9 cellular contexts compared by ENCODE assay signal in genomic region chr7:91945476-91945875, GRCh38. TPM values are rescaled to one million over a fixed set of nuclear protein-coding genes. Genes with fewer than 3 reads are reported as not detected.
DNase-seq lines count a peak whose midpoint lies in the region; ATAC-seq and TF ChIP-seq lines count a peak whose summit lies in the region.
"Had no signal": no experiment of that assay in that cellular context is flagged by ENCODE, and none has a peak within 500 bp of the region (broad histone marks: within the 10 kb centered on the region; RNA-seq: fewer than 3 reads in every experiment).

No MANE protein-coding gene starts in this region.

- peak; percentile 55 for DNase-seq in ELR (ENCODE audit: low read depth)
- peak in 1 of 2 experiments; percentile 64 for DNase-seq in PC-9
- peak; percentile 91 for DNase-seq in fibroblast of gingiva (ENCODE audit: low read depth)
- no peak for DNase-seq in activated T-cell treated with anti-CD3 and anti-CD28 coated beads, Interleukin-2, amount 50 U/mL, for 48 hours
- no peak for DNase-seq in activated CD8-positive, alpha-beta memory T cell treated with anti-CD3 and anti-CD28 coated beads, Interleukin-2, amount 50 U/mL, for 4 hours
- DNase-seq: amygdala had no signal

- ATAC-seq in HG02981 (IDR thresholded peaks at IDR 0.05; ENCODE audit: unreplicated experiment) (no peak), esophagus mucosa (no peak)

- no peaks in the 10 kb centered on the region for H3K9me3 ChIP-seq in PC-9 (ENCODE audit: insufficient read depth, low read depth)
- H3K9me3 ChIP-seq in skeletal muscle satellite cell (replicated peaks; ENCODE audit: low read length) = no peaks in the 10 kb centered on the region

- no peaks in the 10 kb centered on the region for H3K9me2 ChIP-seq in PC-9 (ENCODE audit: insufficient read depth)

- BruUV-seq in PC-9 (replicated peaks; lab: Mats Ljungman, UMichigan) = no TSS peak

- peaks cover 22% of the 10 kb centered on the region for H3K4me1 ChIP-seq in PC-9 (replicated peaks; ENCODE audit: insufficient read depth)
- peaks cover 7% of the 10 kb centered on the region for H3K4me1 ChIP-seq in skeletal muscle satellite cell (ENCODE audit: control insufficient read depth, insufficient read depth, low read length)

- POLR2A ChIA-PET in PC-9 (lab: Charles Lee; ENCODE audit: unreplicated experiment) = no interaction called here

- 0 out of 2 replicates have a peak, but pooled peaks cover 8% of the 10 kb centered on the region for H4K20me1 ChIP-seq in PC-9 (ENCODE audit: insufficient read depth)

- peaks cover 79% of the 10 kb centered on the region for H3K79me2 ChIP-seq in PC-9 (ENCODE audit: low read depth)

- H2AFZ ChIP-seq in PC-9 = no peak overlapping the region

- TF ChIP-seq CTCF in PC-9 (conservative IDR thresholded peaks at IDR 0.05) = no peak; the same call in 1 of the 2 replicates

- no peak overlapping the region for H3K9ac ChIP-seq in skeletal muscle satellite cell (ENCODE audit: low read depth, low read length)

- H3K4me2 ChIP-seq in PC-9 (0 out of 2 replicates have a peak overlapping the region, but pooled peaks have one; percentile 1), skeletal muscle satellite cell (ENCODE audit: low read length) (peak overlapping the region; percentile 5)

- H3K27ac ChIP-seq in PC-9 = no peak overlapping the region

- intact Hi-C loops in PC-9 (cut with micrococcal nuclease; ENCODE audit: unreplicated experiment) = no loop called here

- H3K27me3 ChIP-seq in PC-9 (ENCODE audit: insufficient read depth, low read depth) = no peaks in the 10 kb centered on the region
- H3K27me3 ChIP-seq in skeletal muscle satellite cell (ENCODE audit: control insufficient read depth, insufficient read depth, low read length) = no peaks in the 10 kb centered on the region

- H3K4me3 ChIP-seq in PC-9 (no peak overlapping the region), skeletal muscle satellite cell (ENCODE audit: low read length) (no peak overlapping the region)

- H3K36me3 ChIP-seq in PC-9 (ENCODE audit: low read depth) (no peaks in the 10 kb centered on the region), skeletal muscle satellite cell (ENCODE audit: insufficient read depth, low read length) (peaks cover 4% of the 10 kb centered on the region)

- CTCF ChIA-PET in PC-9 (lab: Charles Lee) = interaction anchor here (1.1 kb wide), 1 partner anchor 115 kb away, joined by 5 read pairs; no protein-coding TSS in a partner anchor

- H3F3A ChIP-seq in PC-9 (ENCODE audit: insufficient read depth, low read depth) = 0 out of 2 replicates have a peak, but pooled peaks cover 5% of the 10 kb centered on the region

RNA-seq across cellular contexts. Expression of gene AKAP9, which starts 4.8 kb away (rescaled TPM):
- total RNA-seq in PC-9 (2021) (48.0 and 71.3 TPM in 2 replicates), esophagus mucosa (42.3 TPM)
- 17.3 and 26.6 TPM in 2 replicates for total RNA-seq in skeletal muscle satellite cell (2012; rRNA removed)

Comparison
In these comparisons a context has a peak if more than half of its experiments do, and no peak if none do; other contexts are left out.
1. DNase-seq: peak in ELR (single experiment) and fibroblast of gingiva (single experiment); none in activated T-cell treated with anti-CD3 and anti-CD28 coated beads, Interleukin-2, amount 50 U/mL, for 48 hours (0 of 2) and activated CD8-positive, alpha-beta memory T cell treated with anti-CD3 and anti-CD28 coated beads, Interleukin-2, amount 50 U/mL, for 4 hours (single experiment).